ENCODE assay signal across 19 cellular contexts in genomic region chr1:240126821-240127220, GRCh38. TPM values are rescaled to one million over a fixed set of nuclear protein-coding genes. Genes with fewer than 3 reads are reported as not detected.
"Had no signal": no experiment of that assay in that cellular context is flagged by ENCODE, and none has a peak within 500 bp of the region (broad histone marks: within the 10 kb centered on the region; RNA-seq: fewer than 3 reads in every experiment).

No MANE protein-coding gene starts in this region.

- ATAC-seq: activated CD8-positive, alpha-beta T cell treated with anti-CD3 and anti-CD28 coated beads, Interleukin-2, amount 10 ng/mL, durations not matched to agents 7 days and 5 days; body of pancreas; effector memory CD8-positive, alpha-beta T cell; naive thymus-derived CD4-positive, alpha-beta T cell; psoas muscle; right cardiac atrium had no signal

- DNase-seq: activated CD4-positive, alpha-beta T cell treated with anti-CD3 and anti-CD28 coated beads, Interleukin-2, amount 10 ng/mL, durations not matched to agents 24 days and 14 days; activated CD8-positive, alpha-beta T cell treated with anti-CD3 and anti-CD28 coated beads, Interleukin-2, amount 10 ng/mL, durations not matched to agents 7 days and 5 days; activated naive CD4-positive, alpha-beta T cell treated with Interleukin-2 at 50 U/mL for 16 hours; activated naive CD8-positive, alpha-beta T cell treated with anti-CD3 and anti-CD28 coated beads, Interleukin-2, amount 10 ng/mL, durations not matched to agents 7 days and 5 days; activated T-cell treated with anti-CD3 and anti-CD28 coated beads, Interleukin-2, amount 50 U/mL, for 24 hours; body of pancreas; caudate nucleus; effector memory CD8-positive, alpha-beta T cell; foreskin fibroblast; naive thymus-derived CD4-positive, alpha-beta T cell; psoas muscle; right cardiac atrium; stimulated activated CD4-positive, alpha-beta T cell treated with anti-CD3 and anti-CD28 coated beads, Interleukin-15, amount 100 ng/mL, for 24 hours; stimulated activated CD4-positive, alpha-beta T cell treated with anti-CD3 and anti-CD28 coated beads, Interleukin-4, amount 100 ng/mL, for 1 hour; stomach; trophoblast cell had no signal

RNA-seq across cellular contexts. Expression of gene FMN2, which starts 35.1 kb away (rescaled TPM):
- total RNA-seq: activated CD4-positive, alpha-beta T cell treated with anti-CD3 and anti-CD28 coated beads, Interleukin-2, amount 10 ng/mL, durations not matched to agents 24 days and 14 days; activated CD8-positive, alpha-beta T cell treated with anti-CD3 and anti-CD28 coated beads, Interleukin-2, amount 10 ng/mL, durations not matched to agents 7 days and 5 days; activated naive CD8-positive, alpha-beta T cell treated with anti-CD3 and anti-CD28 coated beads, Interleukin-2, amount 10 ng/mL, durations not matched to agents 7 days and 5 days; activated T-helper 2 cell treated with anti-CD3 and anti-CD28 coated beads, Interferon-gamma antibody, Interleukin-2, Interleukin-4, amounts not matched to agents 10 μg/mL and 5 μg/mL and 100 μg/mL, durations not matched to agents 14 hours and 24 hours and 36 hours; dermis microvascular lymphatic vessel endothelial cell; liver; naive thymus-derived CD4-positive, alpha-beta T cell had no signal
